In genomic region chr1:207404849-207405525, GRCh38 we compare ENCODE assay signal across 1 cellular context.
A peak's percentile ranks its signal among the peaks of the same experiment; 100 is the strongest.
TF ChIP-seq lines count a peak whose summit lies in the region.

No MANE protein-coding gene starts in this region.

TF ChIP-seq in K562, 482 proteins besides CTCF, POLR2A, EP300 and RAD21 (continued from another document and continues in another):
- peak; percentile 29; the same call in 1 of the 2 replicates for TF ChIP-seq RB1 (IDR thresholded peaks at IDR 0.05; ENCODE audit: low read depth)
- TF ChIP-seq RBFOX2 (IDR thresholded peaks at IDR 0.05; ENCODE audit: low read depth, low read length): no peak
- TF ChIP-seq ZNF668 (CRISPR knock-in tag; IDR thresholded peaks at IDR 0.05): no peak
- no peak for TF ChIP-seq RNF2 (IDR thresholded peaks at IDR 0.05)
- TF ChIP-seq FOXM1 (IDR thresholded peaks at IDR 0.05; ENCODE audit: low read depth): no peak
- no peak for TF ChIP-seq FOXM1 (CRISPR knock-in tag; IDR thresholded peaks at IDR 0.05; ENCODE audit: low read depth)
- TF ChIP-seq CC2D1A (IDR thresholded peaks at IDR 0.05): peak; percentile 85
- no peak for TF ChIP-seq EWSR1 (IDR thresholded peaks at IDR 0.05; ENCODE audit: borderline replicate concordance, low read depth, partially characterized antibody)
- TF ChIP-seq NBN (IDR thresholded peaks at IDR 0.05; ENCODE audit: low read depth): peak; percentile 79
- no peak for TF ChIP-seq TBP (optimal IDR thresholded peaks at IDR 0.05; ENCODE audit: low read depth, low read length)
- TF ChIP-seq ZNF239 (CRISPR knock-in tag; IDR thresholded peaks at IDR 0.05): no peak
- TF ChIP-seq E2F1 (CRISPR knock-in tag; IDR thresholded peaks at IDR 0.05): no peak
- no peak for TF ChIP-seq RFX7 (CRISPR knock-in tag; IDR thresholded peaks at IDR 0.05)
- no peak for TF ChIP-seq C11orf30 (IDR thresholded peaks at IDR 0.05; ENCODE audit: low read depth)
- TF ChIP-seq ZNF785 (CRISPR knock-in tag; IDR thresholded peaks at IDR 0.05): no peak
- no peak for TF ChIP-seq KLF6 (CRISPR knock-in tag; IDR thresholded peaks at IDR 0.05; ENCODE audit: borderline replicate concordance)
- TF ChIP-seq MNT (conservative IDR thresholded peaks at IDR 0.05): 0 out of 4 replicates have a peak, but pooled peaks of 1 of the 2 experiments have one; percentile 18
- no peak for TF ChIP-seq ZNF354B (CRISPR knock-in tag; IDR thresholded peaks at IDR 0.05)
- TF ChIP-seq SRSF9 (IDR thresholded peaks at IDR 0.05; ENCODE audit: borderline replicate concordance, low read depth, low read length): no peak
- no peak for TF ChIP-seq ARID3B (CRISPR knock-in tag; IDR thresholded peaks at IDR 0.05; ENCODE audit: borderline replicate concordance)
- no peak for TF ChIP-seq MTA1 (IDR thresholded peaks at IDR 0.05; ENCODE audit: borderline replicate concordance)
- TF ChIP-seq KAT2B (IDR thresholded peaks at IDR 0.05; ENCODE audit: low read depth, low read length): no peak
- no peak for TF ChIP-seq HES1 (IDR thresholded peaks at IDR 0.05; ENCODE audit: low read depth)
- TF ChIP-seq SFPQ (IDR thresholded peaks at IDR 0.05; ENCODE audit: low read depth, low read length): no peak
- TF ChIP-seq POLR2AphosphoS5 (IDR thresholded peaks at IDR 0.05; ENCODE audit: control insufficient read depth, insufficient read depth, low read depth, low read length): no peak
- TF ChIP-seq PHF8 (IDR thresholded peaks at IDR 0.05; ENCODE audit: borderline replicate concordance, low read length): no peak
- TF ChIP-seq ZBTB12 (CRISPR knock-in tag; IDR thresholded peaks at IDR 0.05): no peak
- TF ChIP-seq GTF2F1 (IDR thresholded peaks at IDR 0.05; ENCODE audit: low read depth, low read length): no peak
- 0 out of 2 replicates have a peak, but pooled peaks have one; percentile 18 for TF ChIP-seq SOX6 (IDR thresholded peaks at IDR 0.05)
- no peak for TF ChIP-seq ILK (tag; IDR thresholded peaks at IDR 0.05; ENCODE audit: borderline replicate concordance, low read depth)
- no peak for TF ChIP-seq CHD2 (IDR thresholded peaks at IDR 0.05; ENCODE audit: low read depth, low read length)
- TF ChIP-seq REST (CRISPR knock-in tag; IDR thresholded peaks at IDR 0.05; ENCODE audit: low read depth): no peak
- no peak for TF ChIP-seq CCAR2 (IDR thresholded peaks at IDR 0.05; ENCODE audit: low read depth, low read length)
- TF ChIP-seq DMBX1 (CRISPR knock-in tag; IDR thresholded peaks at IDR 0.05; ENCODE audit: borderline replicate concordance): no peak
- no peak for TF ChIP-seq DDX20 (tag; IDR thresholded peaks at IDR 0.05; ENCODE audit: low read depth)
- TF ChIP-seq ZFPM2 (CRISPR knock-in tag; IDR thresholded peaks at IDR 0.05): no peak
- TF ChIP-seq ASH1L (IDR thresholded peaks at IDR 0.05; ENCODE audit: borderline replicate concordance, low read depth, partially characterized antibody): no peak
- TF ChIP-seq HMGN3 (IDR thresholded peaks at IDR 0.05; ENCODE audit: borderline replicate concordance, extremely low read depth, insufficient read length, low read depth, low read length): no peak
- no peak for TF ChIP-seq ZMIZ1 (IDR thresholded peaks at IDR 0.05; ENCODE audit: low read depth in 2 of 2, low read length in 2 of 2)
- no peak for TF ChIP-seq ZSCAN32 (CRISPR knock-in tag; IDR thresholded peaks at IDR 0.05)
- no peak for TF ChIP-seq ZNF280B (CRISPR knock-in tag; IDR thresholded peaks at IDR 0.05)
- TF ChIP-seq HDAC3 (IDR thresholded peaks at IDR 0.05; ENCODE audit: borderline replicate concordance, partially characterized antibody): peak; percentile 21
- TF ChIP-seq ZBTB5 (IDR thresholded peaks at IDR 0.05): no peak
- no peak for TF ChIP-seq HNRNPK (IDR thresholded peaks at IDR 0.05; ENCODE audit: low read depth, low read length, poor library complexity, severe bottlenecking)
- TF ChIP-seq EHMT2 (IDR thresholded peaks at IDR 0.05): 0 out of 2 replicates have a peak, but pooled peaks have one; percentile 26
- TF ChIP-seq CREB1 (IDR thresholded peaks at IDR 0.05): no peak
- TF ChIP-seq CREB1 (CRISPR knock-in tag; IDR thresholded peaks at IDR 0.05): no peak
- TF ChIP-seq TCFL5 (CRISPR knock-in tag; conservative IDR thresholded peaks at IDR 0.05): no peak
